ENCODE assay signal across 8 cellular contexts in genomic region chr17:36591434-36592315, GRCh38. TPM values are rescaled to one million over a fixed set of nuclear protein-coding genes. Genes with fewer than 3 reads are reported as not detected.
DNase-seq lines count a peak whose midpoint lies in the region; ATAC-seq, FAIRE-seq and TF ChIP-seq lines count a peak whose summit lies in the region.

Gene DHRS11 (plus strand): TSS chr17:36591879. CDS start chr17:36592010, 131 bp downstream.

- H3K36me3 ChIP-seq in OCI-LY1 (ENCODE audit: insufficient read depth, low read length) (peaks cover 29% of the 10 kb centered on the region), mucosa of rectum (ENCODE audit: control insufficient read depth in 2 of 2, insufficient read depth in 2 of 2, low read length in 2 of 2) (peaks cover 25 to 37% of the 10 kb centered on the region in 2 donors)

- TF ChIP-seq CTCF in CD4-positive, alpha-beta T cell (IDR thresholded peaks at IDR 0.05), result no peak
- TF ChIP-seq CTCF in OCI-LY1 (IDR thresholded peaks at IDR 0.05; ENCODE audit: low read length) (no peak), epithelial cell of proximal tubule (conservative IDR thresholded peaks at IDR 0.05; ENCODE audit: low read depth, low read length) (no peak)

- FAIRE-seq in HTR-8/SVneo (lab: Jason Lieb, UNC), result no peak

- peak; percentile 48 to 80 (median 64) for DNase-seq in CD4-positive, alpha-beta T cell
- peak; percentile 92 for DNase-seq in HTR-8/SVneo (ENCODE audit: insufficient read length, low spot score)
- peak; percentile 84 for DNase-seq in activated T-cell treated with anti-CD3 and anti-CD28 coated beads for 48 hours (ENCODE audit: low read depth)
- no peak for DNase-seq in epithelial cell of proximal tubule (ENCODE audit: low read depth)
- peak; percentile 44 to 58 for DNase-seq in stimulated activated CD8-positive, alpha-beta memory T cell treated with anti-CD3 and anti-CD28 coated beads, Interleukin-4, amount 100 ng/mL, for 1 hour (ENCODE audit: low read depth in 2 of 2, low spot score in 1 of 2)

- H3K4me3 ChIP-seq in OCI-LY1 (ENCODE audit: low read depth, low read length, poor library complexity, severe bottlenecking) (peak within 1 kb of the TSS; percentile 95), epithelial cell of proximal tubule (ENCODE audit: low read depth, low read length) (peak within 1 kb of the TSS; percentile 68), mucosa of rectum (ENCODE audit: low read length in 2 of 2) (peak within 1 kb of the TSS; percentile 78 to 84)

- H3K9me3 ChIP-seq in CD4-positive, alpha-beta T cell (ENCODE audit: control insufficient read depth, low read length), result no peaks in the 10 kb centered on the region
- H3K9me3 ChIP-seq in OCI-LY1 (ENCODE audit: low read length) (no peaks in the 10 kb centered on the region), mucosa of rectum (ENCODE audit: control insufficient read depth in 2 of 2, low read length in 2 of 2) (no peaks in the 10 kb centered on the region)

- H2AFZ ChIP-seq in OCI-LY1 (ENCODE audit: low read length), result no peak within 1 kb of the TSS

- H3K4me1 ChIP-seq in OCI-LY1 (ENCODE audit: insufficient read depth, low read length, severe bottlenecking), result peaks cover 25% of the 10 kb centered on the region
- peaks cover 23 to 39% of the 10 kb centered on the region in 2 donors for H3K4me1 ChIP-seq in mucosa of rectum (ENCODE audit: control insufficient read depth in 2 of 2, insufficient read depth in 2 of 2, low read length in 2 of 2)

- peak within 1 kb of the TSS; percentile 30 for H3K27ac ChIP-seq in CD4-positive, alpha-beta T cell (ENCODE audit: low read depth, low read length)
- peak within 1 kb of the TSS; percentile 11 for H3K27ac ChIP-seq in OCI-LY1 (ENCODE audit: low read depth, low read length, poor library complexity, severe bottlenecking)
- H3K27ac ChIP-seq in mucosa of rectum (ENCODE audit: low read depth in 2 of 2, low read length in 2 of 2), result peak within 1 kb of the TSS; percentile 90

- POLR2A ChIA-PET in CD4-positive, alpha-beta T cell (lab: Charles Lee), result interaction anchor here (0.9 to 2.7 kb wide), 3 partner anchors 10 to 56 kb away, joined by 3 to 28 read pairs (median 4); partner anchors contain the start of gene MRM1

- H3K9ac ChIP-seq in OCI-LY1 (ENCODE audit: low read length) (peak within 1 kb of the TSS; percentile 92), mucosa of rectum (ENCODE audit: low read depth in 1 of 2, low read length in 2 of 2) (peak within 1 kb of the TSS; percentile 83 to 90)

- peaks cover 28% of the 10 kb centered on the region for H3K4me1 Mint-ChIP-seq in CD4-positive, alpha-beta T cell (ENCODE audit: low read depth)

- peak within 1 kb of the TSS; percentile 87 for H3K4me3 Mint-ChIP-seq in CD4-positive, alpha-beta T cell

- H3K79me2 ChIP-seq in OCI-LY1 (ENCODE audit: insufficient read depth, low read length), result no peaks in the 10 kb centered on the region

- CTCF ChIA-PET in CD4-positive, alpha-beta T cell (lab: Charles Lee), result no interaction called here

- peak; percentile 88 for ATAC-seq in CD4-positive, alpha-beta T cell (ENCODE audit: poor library complexity)
- peak; percentile 72 for ATAC-seq in GM19438 (IDR thresholded peaks at IDR 0.05; ENCODE audit: low read depth, unreplicated experiment)

- peak within 1 kb of the TSS; percentile 67 for H3K27ac Mint-ChIP-seq in CD4-positive, alpha-beta T cell

- H3K9me3 Mint-ChIP-seq in CD4-positive, alpha-beta T cell, result no peaks in the 10 kb centered on the region

- H3K9me2 ChIP-seq in OCI-LY1 (ENCODE audit: low read depth, low read length), result no peaks in the 10 kb centered on the region

- no peaks in the 10 kb centered on the region for H3F3A ChIP-seq in OCI-LY1 (ENCODE audit: insufficient read depth, low read length)

- peaks cover 42% of the 10 kb centered on the region for H3K36me3 Mint-ChIP-seq in CD4-positive, alpha-beta T cell (ENCODE audit: low read depth)

- H3K27me3 ChIP-seq in CD4-positive, alpha-beta T cell (ENCODE audit: control insufficient read depth, insufficient read depth, low read length), result no peaks in the 10 kb centered on the region
- H3K27me3 ChIP-seq in OCI-LY1 (ENCODE audit: insufficient read depth, low read length) (no peaks in the 10 kb centered on the region), mucosa of rectum (ENCODE audit: control insufficient read depth in 2 of 2, insufficient read depth in 2 of 2, low read length in 2 of 2) (no peaks in the 10 kb centered on the region)

- intact Hi-C loops in CD4-positive, alpha-beta T cell (cut with DNase I, micrococcal nuclease), result loop anchor here (2.0 to 5.0 kb wide), 4 partner anchors 44 to 104 kb away; partner anchors contain the start of genes GGNBP2 (in 1 of the 2), MYO19 (in 1 of the 2), PIGW (in 1 of the 2) and ZNHIT3 (in 1 of the 2)

- H3K27me3 Mint-ChIP-seq in CD4-positive, alpha-beta T cell, result no peaks in the 10 kb centered on the region

- H4K20me1 ChIP-seq in OCI-LY1 (ENCODE audit: insufficient read depth, low read length), result no peaks in the 10 kb centered on the region

- H3K4me2 ChIP-seq in OCI-LY1 (ENCODE audit: low read length), result peak within 1 kb of the TSS; percentile 66

RNA-seq across cellular contexts. Expression of gene DHRS11, which starts in this region (rescaled TPM):
- 1 to 10 TPM; 2.9 to 4.0 TPM for total RNA-seq in CD4-positive, alpha-beta T cell
- total RNA-seq in epithelial cell of proximal tubule, result 13.2 and 14.8 TPM in 2 replicates

Comparison
In these comparisons a context has a peak if more than half of its experiments do, and no peak if none do; other contexts are left out.
1. H3K27ac ChIP-seq: peak in every context shown above with its lines; median percentile 90 in mucosa of rectum; 30 in CD4-positive, alpha-beta T cell; 11 in OCI-LY1.